10 cellular contexts compared by ENCODE assay signal in the genomic region with DNA sequence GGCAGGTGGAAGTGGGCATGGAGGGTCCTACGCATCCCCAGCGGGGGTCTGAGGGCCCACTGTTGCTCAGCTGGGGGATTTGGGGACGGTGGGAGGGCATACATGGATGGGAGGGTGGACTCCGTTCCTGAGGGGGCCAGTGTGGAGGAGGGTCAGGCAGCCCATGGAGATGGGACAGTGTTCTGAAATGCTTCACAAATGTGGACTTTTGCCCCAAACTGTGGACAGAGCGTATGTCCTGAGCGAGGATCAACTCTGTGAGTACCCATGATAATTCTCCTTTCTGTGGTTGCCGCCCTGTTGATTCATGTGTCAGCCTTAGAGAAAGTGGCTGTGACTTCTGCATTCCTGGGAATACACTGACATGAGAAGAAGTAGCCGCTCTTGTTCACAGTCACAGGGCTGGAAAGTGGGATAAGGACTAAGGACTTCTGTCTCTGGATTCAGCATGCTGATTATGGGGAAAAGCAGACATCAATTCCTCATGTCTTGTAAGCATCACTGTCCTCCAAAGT. TPM values are rescaled to one million over a fixed set of nuclear protein-coding genes. Genes with fewer than 3 reads are reported as not detected.
DNase-seq lines count a peak whose midpoint lies in the region; ATAC-seq and TF ChIP-seq lines count a peak whose summit lies in the region.
"Had no signal": no experiment of that assay in that cellular context is flagged by ENCODE, and none has a peak within 500 bp of the region (broad histone marks: within the 10 kb centered on the region; RNA-seq: fewer than 3 reads in every experiment).

No MANE protein-coding gene starts in this region.

- CTCF ChIA-PET in HEK293T (lab: Yijun Ruan, JAX) = no interaction called here

- in situ Hi-C loops in brain microvascular endothelial cell (cut with HindIII; ENCODE audit: low pct_ligation_motif_present, low sequenced_read_pairs) = no loop called here

- H3K27me3 ChIP-seq in cardiac muscle cell = no peaks in the 10 kb centered on the region
- no peaks in the 10 kb centered on the region for H3K27me3 ChIP-seq in brain microvascular endothelial cell (replicated peaks)

- ATAC-seq in Right ventricle myocardium inferior (no peak), mucosa of descending colon (peak; percentile 36), HG03457 (IDR thresholded peaks at IDR 0.05; ENCODE audit: unreplicated experiment) (no peak)

- peaks cover 39% of the 10 kb centered on the region for H3K4me1 ChIP-seq in cardiac muscle cell (ENCODE audit: low read depth)
- peaks cover 16% of the 10 kb centered on the region for H3K4me1 ChIP-seq in mucosa of descending colon (ENCODE audit: low read depth)

- no peaks in the 10 kb centered on the region for H3K9me3 ChIP-seq in cardiac muscle cell (ENCODE audit: low read depth)
- no peaks in the 10 kb centered on the region for H3K9me3 ChIP-seq in mucosa of descending colon

- TF ChIP-seq CTCF in cardiac muscle cell (IDR thresholded peaks at IDR 0.05; ENCODE audit: low read depth, low read length) = no peak
- no peak for TF ChIP-seq CTCF in brain microvascular endothelial cell (IDR thresholded peaks at IDR 0.05; ENCODE audit: low read depth, low read length, missing control alignments)
- TF ChIP-seq CTCF in mucosa of descending colon (IDR thresholded peaks at IDR 0.05) = no peak

- H3K4me3 ChIP-seq in cardiac muscle cell (no peak overlapping the region), brain microvascular endothelial cell (ENCODE audit: low read depth, low read length) (no peak overlapping the region), mucosa of descending colon (no peak overlapping the region)

- H3K36me3 ChIP-seq in cardiac muscle cell = no peaks in the 10 kb centered on the region
- H3K36me3 ChIP-seq in brain microvascular endothelial cell (replicated peaks) = peaks cover 77% of the 10 kb centered on the region
- no peaks in the 10 kb centered on the region for H3K36me3 ChIP-seq in mucosa of descending colon (ENCODE audit: low read depth)
- H3K36me3 ChIP-seq: WERI-Rb-1 had no signal

- POLR2A ChIA-PET in HEK293T (lab: Yijun Ruan, JAX) = no interaction called here

- intact Hi-C loops in Right ventricle myocardium inferior (cut with DNase I) = no loop called here
- intact Hi-C loops in mucosa of descending colon (cut with DNase I, micrococcal nuclease) = no loop called here

- H3K27ac ChIP-seq in cardiac muscle cell (peak overlapping the region; percentile 72), brain microvascular endothelial cell (peak overlapping the region; percentile 76)
- H3K27ac ChIP-seq: WERI-Rb-1 had no signal

- DNase-seq in cardiac muscle cell (ENCODE audit: low read depth in 1 of 2, low spot score in 1 of 2) (no peak), Right ventricle myocardium inferior (ENCODE audit: missing footprints) (no peak), brain microvascular endothelial cell (no peak), mucosa of descending colon (no peak), C1 segment of cervical spinal cord (lab: John Stamatoyannopoulos, UW) (no peak), HEK293T (ENCODE audit: extremely low spot score) (no peak), NCI-H526 treated with DMSO at 0.1 percent for 48 hours (lab: John Stamatoyannopoulos, UW) (no peak)
- DNase-seq: DMS79, WERI-Rb-1 had no signal

TF ChIP-seq in HEK293T, 16 proteins besides CTCF, POLR2A, EP300 and RAD21:
- TF ChIP-seq CTBP1 (IDR thresholded peaks at IDR 0.05; ENCODE audit: borderline replicate concordance) = no peak
- no peak for TF ChIP-seq TARDBP (IDR thresholded peaks at IDR 0.05)

RNA-seq across cellular contexts. Expression of gene SMAD3, which starts 33.4 kb away (rescaled TPM):
- total RNA-seq in cardiac muscle cell (25.9 and 29.2 TPM in 2 replicates), Right ventricle myocardium inferior (18.0 TPM), mucosa of descending colon (10 to 100 TPM; 38.5 to 76.3 (median 44.9) TPM)
- polyA plus RNA-seq in cardiac muscle cell = 16.3 and 26.1 TPM in 2 replicates
